8 cellular contexts compared by ENCODE assay signal in the genomic region with DNA sequence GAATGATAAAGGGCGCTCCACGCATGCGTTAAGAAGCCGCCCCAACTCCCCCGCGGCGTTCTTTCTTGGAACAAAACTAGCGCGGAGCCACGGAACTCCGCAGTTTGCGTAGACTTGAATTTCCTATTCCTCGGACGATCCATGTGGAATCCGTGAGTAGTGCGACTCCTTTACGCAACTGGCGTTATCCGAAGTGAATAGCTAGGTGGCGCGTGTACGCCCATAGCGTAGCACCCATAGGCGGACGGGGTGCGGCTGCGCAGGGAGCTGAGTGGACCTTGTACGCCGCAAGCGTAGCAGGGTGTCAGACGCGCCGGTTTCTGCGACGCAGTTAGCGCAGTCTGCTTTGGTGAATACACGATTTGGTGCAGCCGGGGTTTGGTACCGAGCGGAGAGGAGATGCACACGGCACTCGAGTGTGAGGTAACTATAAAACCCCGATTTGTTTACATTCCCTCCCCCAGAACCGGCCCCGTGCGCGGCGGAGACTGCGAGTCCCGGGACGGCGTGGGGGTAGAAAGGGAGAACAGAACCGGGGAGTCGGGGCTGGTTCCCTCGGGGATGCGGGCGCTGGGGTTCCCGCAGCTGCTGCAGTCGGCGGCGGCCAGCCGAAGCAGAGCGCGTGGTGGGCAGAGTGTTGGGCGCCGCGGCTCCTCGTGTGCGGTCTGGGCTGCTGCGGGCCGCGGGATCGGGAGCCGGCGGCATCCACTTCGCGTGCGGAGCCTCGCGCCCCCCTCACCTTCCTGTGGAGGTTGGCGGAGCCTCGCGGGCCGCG. TPM values are rescaled to one million over a fixed set of nuclear protein-coding genes. Genes with fewer than 3 reads are reported as not detected.
A peak's percentile ranks its signal among the peaks of the same experiment; 100 is the strongest.
DNase-seq lines count a peak whose midpoint lies in the region; ATAC-seq and TF ChIP-seq lines count a peak whose summit lies in the region.

Gene SLC39A10 (plus strand): TSS at position 368 of the 775 bp plus-strand sequence. CDS start 22,817 bp downstream, outside the sequence.

- no TSS peak for BruUV-seq in PC-3 (replicated peaks; lab: Mats Ljungman, UMichigan)

- peaks cover 19% of the 10 kb centered on the region for H4K20me1 ChIP-seq in PC-3 (ENCODE audit: low read length)

- peak within 1 kb of the TSS; percentile 84 for H2AFZ ChIP-seq in PC-3 (ENCODE audit: low read length)

- CTCF ChIA-PET in PC-3 (lab: Charles Lee): interaction anchor here (0.6 to 1.4 kb wide), 16 partner anchors 12 to 675 kb away, joined by 3 to 13 read pairs (median 4); no protein-coding TSS in a partner anchor

- no peaks in the 10 kb centered on the region for H3F3A ChIP-seq in PC-3 (ENCODE audit: low read length, unreplicated experiment)

- H3K9ac ChIP-seq in PC-3 (ENCODE audit: low read length): peak within 1 kb of the TSS; percentile 98

- DNase-seq in DMS114 treated with DMSO at 0.1 percent for 48 hours (lab: John Stamatoyannopoulos, UW; ENCODE audit: unreplicated experiment): peak; percentile 91
- DNase-seq in PC-3: peak; percentile 99
- peak; percentile 97 for DNase-seq in activated T-cell treated with anti-CD3 and anti-CD28 coated beads for 48 hours (ENCODE audit: low read depth)
- DNase-seq in epithelial cell of esophagus (ENCODE audit: low read depth): peak; percentile 97
- DNase-seq in stimulated activated CD8-positive, alpha-beta memory T cell treated with anti-CD3 and anti-CD28 coated beads, Interleukin-4, amount 100 ng/mL, for 1 hour (ENCODE audit: low read depth in 2 of 2, low spot score in 1 of 2): peak; percentile 94 to 96

- no peaks in the 10 kb centered on the region for H3K36me3 ChIP-seq in PC-3 (ENCODE audit: low read depth, low read length)

- no peak for TF ChIP-seq RAD21 in Ishikawa (IDR thresholded peaks at IDR 0.05; ENCODE audit: low read depth)

- peak within 1 kb of the TSS; percentile 78 for H3K27ac ChIP-seq in PC-3 (ENCODE audit: low read length)

- H3K4me1 ChIP-seq in PC-3 (ENCODE audit: insufficient read depth, low read length): peaks cover 25% of the 10 kb centered on the region
- peaks cover 31% of the 10 kb centered on the region for H3K4me1 ChIP-seq in mononuclear cell (ENCODE audit: insufficient read depth, low read length)

- POLR2A ChIA-PET in PC-3 (lab: Charles Lee; ENCODE audit: unreplicated experiment): interaction anchor here (0.5 to 1.1 kb wide), 7 partner anchors 28 to 1690 kb away, joined by 3 to 13 read pairs (median 4); no protein-coding TSS in a partner anchor

- TF ChIP-seq CTCF in PC-3 (conservative IDR thresholded peaks at IDR 0.05; ENCODE audit: low read depth, low read length) (no peak), epithelial cell of esophagus (IDR thresholded peaks at IDR 0.05; ENCODE audit: insufficient read depth, low read depth, low read length, missing control alignments) (no peak)

- no peaks in the 10 kb centered on the region for H3K9me2 ChIP-seq in PC-3 (replicated peaks; ENCODE audit: low read length)

- H3K4me3 ChIP-seq in PC-3 (ENCODE audit: low read length): peak within 1 kb of the TSS; percentile 88
- peak within 1 kb of the TSS; percentile 78 for H3K4me3 ChIP-seq in epithelial cell of esophagus (ENCODE audit: low read length)
- H3K4me3 ChIP-seq in mononuclear cell (ENCODE audit: low read length): peak within 1 kb of the TSS; percentile 82

- H3K27me3 ChIP-seq in PC-3 (ENCODE audit: low read length) (no peaks in the 10 kb centered on the region), mononuclear cell (ENCODE audit: insufficient read depth, low read length) (no peaks in the 10 kb centered on the region)

- H3K4me2 ChIP-seq in PC-3 (ENCODE audit: low read length): peak within 1 kb of the TSS; percentile 91

- H3K79me2 ChIP-seq in PC-3 (ENCODE audit: low read length): peaks cover 35% of the 10 kb centered on the region

- H3K9me3 ChIP-seq in PC-3 (ENCODE audit: low read length) (no peaks in the 10 kb centered on the region), mononuclear cell (ENCODE audit: low read depth, low read length) (no peaks in the 10 kb centered on the region)

- intact Hi-C loops in PC-3 (cut with micrococcal nuclease): loop anchor here (1.0 to 5.0 kb wide), 5 partner anchors 81 to 960 kb away; no protein-coding TSS in a partner anchor

- ATAC-seq in GM21576 (IDR thresholded peaks at IDR 0.05; ENCODE audit: unreplicated experiment) (peak; percentile 70), PC-3 (peak; percentile 79)

- TF ChIP-seq EP300 in Ishikawa (IDR thresholded peaks at IDR 0.05; ENCODE audit: borderline replicate concordance): no peak; the same call in 1 of the 2 replicates

TF ChIP-seq in Ishikawa, 13 proteins besides CTCF, POLR2A, EP300 and RAD21:
- TF ChIP-seq YY1 (IDR thresholded peaks at IDR 0.05; ENCODE audit: low read depth) (no peak), TCF12 (IDR thresholded peaks at IDR 0.05; ENCODE audit: low read depth) (peak; percentile 33; the same call in 1 of the 2 replicates), TAF1 (IDR thresholded peaks at IDR 0.05; ENCODE audit: low read depth) (peak; percentile 80; the same call in 1 of the 2 replicates), MAX (IDR thresholded peaks at IDR 0.05) (peak; percentile 70), USF1 (IDR thresholded peaks at IDR 0.05) (no peak), FOXM1 (IDR thresholded peaks at IDR 0.05; ENCODE audit: borderline replicate concordance, low read depth) (no peak), NFIC (IDR thresholded peaks at IDR 0.05) (no peak), TEAD4 (IDR thresholded peaks at IDR 0.05) (no peak), EGR1 (IDR thresholded peaks at IDR 0.05) (no peak; the same call in 1 of the 2 replicates), CEBPB (IDR thresholded peaks at IDR 0.05) (no peak; the same call in 1 of the 2 replicates), CREB1 (IDR thresholded peaks at IDR 0.05; ENCODE audit: low read depth) (no peak), ZBTB7A (IDR thresholded peaks at IDR 0.05; ENCODE audit: low read depth) (no peak)
- TF ChIP-seq, protein P1, sequence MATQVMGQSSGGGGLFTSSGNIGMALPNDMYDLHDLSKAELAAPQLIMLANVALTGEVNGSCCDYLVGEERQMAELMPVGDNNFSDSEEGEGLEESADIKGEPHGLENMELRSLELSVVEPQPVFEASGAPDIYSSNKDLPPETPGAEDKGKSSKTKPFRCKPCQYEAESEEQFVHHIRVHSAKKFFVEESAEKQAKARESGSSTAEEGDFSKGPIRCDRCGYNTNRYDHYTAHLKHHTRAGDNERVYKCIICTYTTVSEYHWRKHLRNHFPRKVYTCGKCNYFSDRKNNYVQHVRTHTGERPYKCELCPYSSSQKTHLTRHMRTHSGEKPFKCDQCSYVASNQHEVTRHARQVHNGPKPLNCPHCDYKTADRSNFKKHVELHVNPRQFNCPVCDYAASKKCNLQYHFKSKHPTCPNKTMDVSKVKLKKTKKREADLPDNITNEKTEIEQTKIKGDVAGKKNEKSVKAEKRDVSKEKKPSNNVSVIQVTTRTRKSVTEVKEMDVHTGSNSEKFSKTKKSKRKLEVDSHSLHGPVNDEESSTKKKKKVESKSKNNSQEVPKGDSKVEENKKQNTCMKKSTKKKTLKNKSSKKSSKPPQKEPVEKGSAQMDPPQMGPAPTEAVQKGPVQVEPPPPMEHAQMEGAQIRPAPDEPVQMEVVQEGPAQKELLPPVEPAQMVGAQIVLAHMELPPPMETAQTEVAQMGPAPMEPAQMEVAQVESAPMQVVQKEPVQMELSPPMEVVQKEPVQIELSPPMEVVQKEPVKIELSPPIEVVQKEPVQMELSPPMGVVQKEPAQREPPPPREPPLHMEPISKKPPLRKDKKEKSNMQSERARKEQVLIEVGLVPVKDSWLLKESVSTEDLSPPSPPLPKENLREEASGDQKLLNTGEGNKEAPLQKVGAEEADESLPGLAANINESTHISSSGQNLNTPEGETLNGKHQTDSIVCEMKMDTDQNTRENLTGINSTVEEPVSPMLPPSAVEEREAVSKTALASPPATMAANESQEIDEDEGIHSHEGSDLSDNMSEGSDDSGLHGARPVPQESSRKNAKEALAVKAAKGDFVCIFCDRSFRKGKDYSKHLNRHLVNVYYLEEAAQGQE (IDR thresholded peaks at IDR 0.05; ENCODE audit: low read depth): no peak
TF ChIP-seq in Ishikawa: peak in this region for 3.

RNA-seq across cellular contexts. Expression of gene SLC39A10, which starts in this region (rescaled TPM):
- total RNA-seq in PC-3 (2014; rRNA removed) (18.6 and 19.9 TPM in 2 replicates), mononuclear cell (52.7 TPM)

Comparison
In these comparisons a context has a peak if more than half of its experiments do, and no peak if none do; other contexts are left out.
1. Peak in every context shown above with its lines: DNase-seq, ATAC-seq, H3K4me3 ChIP-seq and H3K27ac ChIP-seq.